7 cellular contexts compared by ENCODE assay signal in the genomic region with DNA sequence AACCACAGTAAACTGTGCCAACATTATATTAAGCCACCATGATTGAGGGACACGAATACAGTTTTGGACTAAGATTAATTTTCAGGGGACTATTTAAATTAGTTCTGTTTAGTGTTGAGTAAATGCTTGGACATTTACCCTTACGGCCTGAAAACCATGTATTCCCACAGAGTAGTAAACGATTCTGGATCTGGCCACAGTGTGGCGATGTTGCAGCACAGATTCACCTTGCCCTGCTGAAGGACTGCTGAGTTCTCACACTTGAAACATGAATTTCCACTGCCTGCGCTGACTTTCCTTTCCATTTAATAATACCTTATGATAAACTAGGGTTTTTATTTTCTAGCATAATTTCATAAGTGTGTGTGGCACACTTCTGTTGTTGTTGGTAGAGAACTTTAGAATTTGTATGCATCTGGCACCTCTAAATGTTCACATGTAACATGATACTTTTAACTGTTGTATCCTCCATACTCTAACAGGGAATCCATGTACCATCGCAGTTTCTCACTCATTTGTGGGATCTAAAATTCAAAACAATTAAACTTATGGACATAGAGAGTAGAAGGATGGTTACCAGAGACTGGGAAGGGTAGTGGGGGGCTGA. TPM values are rescaled to one million over a fixed set of nuclear protein-coding genes. Genes with fewer than 3 reads are reported as not detected.
DNase-seq lines count a peak whose midpoint lies in the region; ATAC-seq and TF ChIP-seq lines count a peak whose summit lies in the region.

No MANE protein-coding gene starts in this region.

- H3K27me3 Mint-ChIP-seq in GM23338 (ENCODE audit: insufficient read depth, low read depth, poor library complexity) = no peaks in the 10 kb centered on the region

- no peaks in the 10 kb centered on the region for H3K79me2 ChIP-seq in GM23338 (replicated peaks; ENCODE audit: insufficient read depth)

- H3K27ac ChIP-seq in GM23338 (ENCODE audit: low read depth) (no peak overlapping the region), right cardiac atrium (ENCODE audit: low read length) (no peak overlapping the region), gastrocnemius medialis (no peak overlapping the region)

- H3K9me2 ChIP-seq in GM23338 (ENCODE audit: insufficient read depth) = no peaks in the 10 kb centered on the region

- no peak for TF ChIP-seq POLR2A in gastrocnemius medialis (IDR thresholded peaks at IDR 0.05)

- ATAC-seq in GM23338 (peak; percentile 88), right cardiac atrium (peak; percentile 85 to 86), gastrocnemius medialis (peak; percentile 73 to 86)

- no peak overlapping the region for H2AFZ ChIP-seq in GM23338

- H3F3A ChIP-seq in GM23338 (replicated peaks; ENCODE audit: low read depth) = no peaks in the 10 kb centered on the region

- no peak overlapping the region for H3K27ac Mint-ChIP-seq in GM23338

- TF ChIP-seq CTCF in GM12873 (IDR thresholded peaks at IDR 0.05; ENCODE audit: insufficient read depth, low read depth, low read length, missing control alignments) (peak; percentile 89), GM23338 (conservative IDR thresholded peaks at IDR 0.05; ENCODE audit: low read depth in 2 of 2) (peak; percentile 93 to 95), gastrocnemius medialis (IDR thresholded peaks at IDR 0.05 in 4 of 5, conservative IDR thresholded peaks at IDR 0.05 in 1 of 5) (peak; percentile 30 to 79 (median 60))

- H3K4me1 ChIP-seq in GM23338 (ENCODE audit: insufficient read depth) (0 out of 2 replicates have a peak, but pooled peaks cover 4% of the 10 kb centered on the region), right cardiac atrium (ENCODE audit: control insufficient read depth, insufficient read depth, low read length) (no peaks in the 10 kb centered on the region), gastrocnemius medialis (no peaks in the 10 kb centered on the region)

- 8% methylated on average over 6 of the region's 6 CpGs for WGBS in right cardiac atrium

- H3K36me3 Mint-ChIP-seq in GM23338 (ENCODE audit: low read depth) = no peaks in the 10 kb centered on the region

- H3K9me3 ChIP-seq in right cardiac atrium (ENCODE audit: control insufficient read depth, low read length) (no peaks in the 10 kb centered on the region), gastrocnemius medialis (no peaks in the 10 kb centered on the region)

- no peak overlapping the region for H3K4me3 ChIP-seq in GM23338
- no peak overlapping the region for H3K4me3 ChIP-seq in right cardiac atrium (ENCODE audit: low read length)
- H3K4me3 ChIP-seq in gastrocnemius medialis = peak overlapping the region in 1 of 4 donors; percentile 14

- H3K9me3 Mint-ChIP-seq in GM23338 = 0 out of 3 replicates have a peak, but pooled peaks cover 2% of the 10 kb centered on the region

- H3K36me3 ChIP-seq in GM23338 (ENCODE audit: insufficient read depth) = no peaks in the 10 kb centered on the region
- no peaks in the 10 kb centered on the region for H3K36me3 ChIP-seq in gastrocnemius medialis

- intact Hi-C loops in right cardiac atrium (cut with DNase I) = loop anchor here in 1 of 4 donors (5.0 kb wide), 1 partner anchor 1979 kb away; no protein-coding TSS in a partner anchor
- intact Hi-C loops in gastrocnemius medialis (cut with DNase I; ENCODE audit: low total_unique reads) = loop anchor here (5.0 to 10.0 kb wide), 2 partner anchors 894 to 1981 kb away; no protein-coding TSS in a partner anchor

- H4K20me1 ChIP-seq in GM23338 (replicated peaks; ENCODE audit: insufficient read depth) = no peaks in the 10 kb centered on the region

- no peak overlapping the region for H3K4me2 ChIP-seq in GM23338

- H3K4me1 Mint-ChIP-seq in GM23338 = peaks cover 7% of the 10 kb centered on the region

- H3K27me3 ChIP-seq in GM23338 (ENCODE audit: insufficient read depth) = no peaks in the 10 kb centered on the region
- no peaks in the 10 kb centered on the region for H3K27me3 ChIP-seq in right cardiac atrium (ENCODE audit: control insufficient read depth, insufficient read depth)
- H3K27me3 ChIP-seq in gastrocnemius medialis = no peaks in the 10 kb centered on the region

- H3K4me3 Mint-ChIP-seq in GM23338 = no peak overlapping the region

- peak; percentile 77 for DNase-seq in GM23338 (ENCODE audit: low spot score)
- DNase-seq in KG1 (lab: John Stamatoyannopoulos, UW) = peak; percentile 16
- peak; percentile 80 for DNase-seq in SK-MEL-5 (ENCODE audit: low read depth, low spot score)
- DNase-seq in amniotic epithelial cell (ENCODE audit: low read depth) = peak; percentile 64
- DNase-seq in right cardiac atrium = peak; percentile 63 to 82 (median 78)
- peak; percentile 5 to 44 for DNase-seq in gastrocnemius medialis

- in situ Hi-C loops in SK-MEL-5 (cut with HindIII; ENCODE audit: low pct_unique_long_range_greater_than_20kb, low sequenced_read_pairs) = no loop called here
- in situ Hi-C loops in gastrocnemius medialis (cut with MboI; ENCODE audit: low sequenced_read_pairs in 4 of 4) = loop anchor here (10.0 to 25.0 kb wide), 4 partner anchors 884 to 1984 kb away; no protein-coding TSS in a partner anchor

TF ChIP-seq in GM23338, 12 proteins besides CTCF, POLR2A, EP300 and RAD21 (continues in another document):
- TF ChIP-seq EZH2phosphoT487 (IDR thresholded peaks at IDR 0.05; ENCODE audit: unreplicated experiment) (no peak), EZH2 (IDR thresholded peaks at IDR 0.05; ENCODE audit: low read depth, unreplicated experiment) (no peak), ZNF114 (CRISPR knock-in tag; IDR thresholded peaks at IDR 0.05) (no peak), POLR2AphosphoS5 (IDR thresholded peaks at IDR 0.05; ENCODE audit: low read depth) (no peak), JUNB (IDR thresholded peaks at IDR 0.05; ENCODE audit: unreplicated experiment) (no peak), NANOG (IDR thresholded peaks at IDR 0.05; ENCODE audit: borderline replicate concordance) (no peak), ZNF331 (CRISPR knock-in tag; IDR thresholded peaks at IDR 0.05; ENCODE audit: low read depth) (no peak)
- TF ChIP-seq, protein P1, sequence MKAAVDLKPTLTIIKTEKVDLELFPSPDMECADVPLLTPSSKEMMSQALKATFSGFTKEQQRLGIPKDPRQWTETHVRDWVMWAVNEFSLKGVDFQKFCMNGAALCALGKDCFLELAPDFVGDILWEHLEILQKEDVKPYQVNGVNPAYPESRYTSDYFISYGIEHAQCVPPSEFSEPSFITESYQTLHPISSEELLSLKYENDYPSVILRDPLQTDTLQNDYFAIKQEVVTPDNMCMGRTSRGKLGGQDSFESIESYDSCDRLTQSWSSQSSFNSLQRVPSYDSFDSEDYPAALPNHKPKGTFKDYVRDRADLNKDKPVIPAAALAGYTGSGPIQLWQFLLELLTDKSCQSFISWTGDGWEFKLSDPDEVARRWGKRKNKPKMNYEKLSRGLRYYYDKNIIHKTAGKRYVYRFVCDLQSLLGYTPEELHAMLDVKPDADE (IDR thresholded peaks at IDR 0.05) = no peak
- TF ChIP-seq, protein P2, sequence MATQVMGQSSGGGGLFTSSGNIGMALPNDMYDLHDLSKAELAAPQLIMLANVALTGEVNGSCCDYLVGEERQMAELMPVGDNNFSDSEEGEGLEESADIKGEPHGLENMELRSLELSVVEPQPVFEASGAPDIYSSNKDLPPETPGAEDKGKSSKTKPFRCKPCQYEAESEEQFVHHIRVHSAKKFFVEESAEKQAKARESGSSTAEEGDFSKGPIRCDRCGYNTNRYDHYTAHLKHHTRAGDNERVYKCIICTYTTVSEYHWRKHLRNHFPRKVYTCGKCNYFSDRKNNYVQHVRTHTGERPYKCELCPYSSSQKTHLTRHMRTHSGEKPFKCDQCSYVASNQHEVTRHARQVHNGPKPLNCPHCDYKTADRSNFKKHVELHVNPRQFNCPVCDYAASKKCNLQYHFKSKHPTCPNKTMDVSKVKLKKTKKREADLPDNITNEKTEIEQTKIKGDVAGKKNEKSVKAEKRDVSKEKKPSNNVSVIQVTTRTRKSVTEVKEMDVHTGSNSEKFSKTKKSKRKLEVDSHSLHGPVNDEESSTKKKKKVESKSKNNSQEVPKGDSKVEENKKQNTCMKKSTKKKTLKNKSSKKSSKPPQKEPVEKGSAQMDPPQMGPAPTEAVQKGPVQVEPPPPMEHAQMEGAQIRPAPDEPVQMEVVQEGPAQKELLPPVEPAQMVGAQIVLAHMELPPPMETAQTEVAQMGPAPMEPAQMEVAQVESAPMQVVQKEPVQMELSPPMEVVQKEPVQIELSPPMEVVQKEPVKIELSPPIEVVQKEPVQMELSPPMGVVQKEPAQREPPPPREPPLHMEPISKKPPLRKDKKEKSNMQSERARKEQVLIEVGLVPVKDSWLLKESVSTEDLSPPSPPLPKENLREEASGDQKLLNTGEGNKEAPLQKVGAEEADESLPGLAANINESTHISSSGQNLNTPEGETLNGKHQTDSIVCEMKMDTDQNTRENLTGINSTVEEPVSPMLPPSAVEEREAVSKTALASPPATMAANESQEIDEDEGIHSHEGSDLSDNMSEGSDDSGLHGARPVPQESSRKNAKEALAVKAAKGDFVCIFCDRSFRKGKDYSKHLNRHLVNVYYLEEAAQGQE (IDR thresholded peaks at IDR 0.05; ENCODE audit: unreplicated experiment) = no peak

RNA-seq across cellular contexts. Expression of a gene that starts 53.9 kb away (rescaled TPM):
- total RNA-seq in GM23338 (2014; rRNA removed; shearing (Covaris generic)) = 29.5 and 30.5 TPM in 2 replicates
- 17.6 and 22.2 TPM in 2 replicates for polyA plus RNA-seq in GM23338 (2016; fragmentation: Nextera tagmentation; extraction: Ambion mirVana)
- total RNA-seq in SK-MEL-5 (2014; rRNA removed; shearing (Covaris generic)) = 23.9 and 24.4 TPM in 2 replicates
- 11.1 and 11.4 TPM in 2 replicates for polyA plus RNA-seq in SK-MEL-5 (2015; cell fraction: cytosol; rRNA removed)
- polyA plus RNA-seq in SK-MEL-5 (2015; cell fraction: nucleus; rRNA removed) = 8.8 and 9.7 TPM in 2 replicates
- total RNA-seq in right cardiac atrium = 10 to 100 TPM; 17.7 to 22.4 (median 18.7) TPM
- 7.7 TPM for polyA plus RNA-seq in right cardiac atrium
- 10 to 100 TPM in 1 of 4 donors, 1 to 10 TPM in 3; 6.0 to 14.5 (median 8.5) TPM for total RNA-seq in gastrocnemius medialis

Comparison
In these comparisons a context has a peak if more than half of its experiments do, and no peak if none do; other contexts are left out.
1. DNase-seq: peak in every context shown above with its lines; median percentile 80 in SK-MEL-5; 78 in right cardiac atrium; 77 in GM23338; 64 in amniotic epithelial cell; 24 in gastrocnemius medialis; 16 in KG1.